Comparison of ENCODE assay signal across 1 cellular context in the genomic region with DNA sequence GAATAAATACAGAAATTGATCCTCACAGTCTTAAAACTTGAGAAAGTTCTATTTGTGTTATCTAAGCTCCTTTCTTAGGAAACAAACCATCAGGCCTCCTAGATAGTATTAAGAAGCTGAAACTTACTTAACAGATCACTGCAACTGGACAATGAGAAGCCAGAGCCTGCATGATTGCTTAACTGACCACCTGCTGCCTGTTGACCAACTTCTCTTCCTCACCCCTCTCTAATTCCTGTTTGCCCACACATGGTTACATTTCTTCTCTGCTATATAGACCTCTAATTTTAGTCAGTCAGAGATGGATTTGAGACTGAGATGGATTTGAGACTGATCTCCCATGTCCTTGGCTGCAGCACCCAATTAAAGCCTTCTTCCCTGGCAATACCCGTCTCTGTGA.
TF ChIP-seq lines count a peak whose summit lies in the region.

No MANE protein-coding gene starts in this region.

TF ChIP-seq in IMR-90, 13 proteins besides CTCF, POLR2A, EP300 and RAD21 (continued from another document):
- TF ChIP-seq SMC3 (IDR thresholded peaks at IDR 0.05; ENCODE audit: low read depth, low read length): no peak
- no peak for TF ChIP-seq FOS (IDR thresholded peaks at IDR 0.05; ENCODE audit: low read depth, low read length)
- TF ChIP-seq CEBPB (IDR thresholded peaks at IDR 0.05; ENCODE audit: low read depth, low read length): no peak
TF ChIP-seq in IMR-90: peak in this region for 0.
